In the genomic region with DNA sequence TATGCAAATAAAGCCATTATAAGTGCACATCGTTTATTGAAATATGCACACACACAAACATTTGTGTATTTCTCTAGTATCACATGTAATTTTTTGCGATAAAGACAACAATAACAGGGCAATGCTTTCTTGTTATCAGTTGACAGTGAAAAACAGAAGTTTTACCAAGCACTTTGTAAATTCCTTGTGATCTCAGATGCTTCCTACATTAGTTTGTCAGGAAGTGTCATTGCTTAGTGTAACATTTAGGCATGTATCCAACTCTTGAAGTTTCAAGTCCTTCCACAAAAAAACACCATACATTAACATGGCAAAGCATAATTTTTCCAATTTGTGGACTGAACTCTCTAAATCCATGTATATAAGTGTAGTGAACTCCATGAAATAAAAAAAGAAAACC, we compare ENCODE assay signal across 2 cellular contexts.
TF ChIP-seq lines count a peak whose summit lies in the region.

No MANE protein-coding gene starts in this region.

TF ChIP-seq in IMR-90, 13 proteins besides CTCF, POLR2A, EP300 and RAD21:
- TF ChIP-seq FOS (IDR thresholded peaks at IDR 0.05; ENCODE audit: low read depth, low read length), result no peak
- no peak for TF ChIP-seq CEBPB (IDR thresholded peaks at IDR 0.05; ENCODE audit: low read depth, low read length)
- no peak for TF ChIP-seq RCOR1 (IDR thresholded peaks at IDR 0.05; ENCODE audit: insufficient replicate concordance, low read length)
- TF ChIP-seq MXI1 (IDR thresholded peaks at IDR 0.05; ENCODE audit: borderline replicate concordance, low read depth, low read length), result no peak
- TF ChIP-seq, protein P1, sequence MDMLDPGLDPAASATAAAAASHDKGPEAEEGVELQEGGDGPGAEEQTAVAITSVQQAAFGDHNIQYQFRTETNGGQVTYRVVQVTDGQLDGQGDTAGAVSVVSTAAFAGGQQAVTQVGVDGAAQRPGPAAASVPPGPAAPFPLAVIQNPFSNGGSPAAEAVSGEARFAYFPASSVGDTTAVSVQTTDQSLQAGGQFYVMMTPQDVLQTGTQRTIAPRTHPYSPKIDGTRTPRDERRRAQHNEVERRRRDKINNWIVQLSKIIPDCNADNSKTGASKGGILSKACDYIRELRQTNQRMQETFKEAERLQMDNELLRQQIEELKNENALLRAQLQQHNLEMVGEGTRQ (IDR thresholded peaks at IDR 0.05; ENCODE audit: low read depth, low read length), result no peak
- no peak for TF ChIP-seq MAZ (IDR thresholded peaks at IDR 0.05; ENCODE audit: borderline replicate concordance, low read depth, low read length)
- no peak for TF ChIP-seq MAFK (IDR thresholded peaks at IDR 0.05; ENCODE audit: low read depth, low read length)
- no peak for TF ChIP-seq RFX5 (IDR thresholded peaks at IDR 0.05; ENCODE audit: low read depth, low read length)
- TF ChIP-seq NFE2L2 (IDR thresholded peaks at IDR 0.05; ENCODE audit: low read depth, low read length), result no peak
- TF ChIP-seq, protein P2, sequence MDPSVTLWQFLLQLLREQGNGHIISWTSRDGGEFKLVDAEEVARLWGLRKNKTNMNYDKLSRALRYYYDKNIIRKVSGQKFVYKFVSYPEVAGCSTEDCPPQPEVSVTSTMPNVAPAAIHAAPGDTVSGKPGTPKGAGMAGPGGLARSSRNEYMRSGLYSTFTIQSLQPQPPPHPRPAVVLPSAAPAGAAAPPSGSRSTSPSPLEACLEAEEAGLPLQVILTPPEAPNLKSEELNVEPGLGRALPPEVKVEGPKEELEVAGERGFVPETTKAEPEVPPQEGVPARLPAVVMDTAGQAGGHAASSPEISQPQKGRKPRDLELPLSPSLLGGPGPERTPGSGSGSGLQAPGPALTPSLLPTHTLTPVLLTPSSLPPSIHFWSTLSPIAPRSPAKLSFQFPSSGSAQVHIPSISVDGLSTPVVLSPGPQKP (IDR thresholded peaks at IDR 0.05; ENCODE audit: borderline replicate concordance, low read depth, low read length), result no peak
- no peak for TF ChIP-seq SMC3 (IDR thresholded peaks at IDR 0.05; ENCODE audit: low read depth, low read length)
- no peak for TF ChIP-seq CHD1 (IDR thresholded peaks at IDR 0.05; ENCODE audit: low read depth, low read length)
- no peak for TF ChIP-seq BHLHE40 (IDR thresholded peaks at IDR 0.05; ENCODE audit: low read depth, low read length)

TF ChIP-seq in endothelial cell of umbilical vein, 7 proteins besides CTCF, POLR2A, EP300 and RAD21:
- TF ChIP-seq POLR2AphosphoS5 (IDR thresholded peaks at IDR 0.05; ENCODE audit: insufficient read depth, low read depth, low read length), result no peak
- peak; percentile 35 for TF ChIP-seq FOS (IDR thresholded peaks at IDR 0.05; ENCODE audit: borderline replicate concordance, insufficient read depth, low read length)
- peak; percentile 53 for TF ChIP-seq GATA2 (IDR thresholded peaks at IDR 0.05; ENCODE audit: insufficient read depth, insufficient read length, low read depth, low read length)
- peak; percentile 36 for TF ChIP-seq JUN (IDR thresholded peaks at IDR 0.05; ENCODE audit: borderline replicate concordance, insufficient read depth, insufficient read length, low read depth)
